23 cellular contexts compared by ENCODE assay signal in the genomic region with DNA sequence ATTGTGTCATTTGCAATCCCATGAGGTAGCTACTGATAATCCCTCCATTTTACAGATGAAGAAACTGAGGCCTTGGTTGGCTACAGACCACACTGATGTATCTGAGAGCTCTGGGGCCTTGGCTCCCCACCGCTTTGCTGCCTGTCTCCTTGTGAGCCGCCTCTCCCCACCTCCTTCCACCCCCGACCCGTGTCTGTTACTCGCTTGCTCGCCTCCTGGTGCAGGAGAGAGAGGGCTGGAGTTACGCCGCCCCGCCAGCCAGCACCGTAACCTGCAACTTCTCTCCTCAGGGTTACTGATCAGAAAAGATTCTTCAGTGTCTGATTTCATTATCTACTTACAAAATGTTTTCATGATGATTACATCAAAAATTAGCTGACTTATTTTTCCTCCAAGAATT. TPM values are rescaled to one million over a fixed set of nuclear protein-coding genes. Genes with fewer than 3 reads are reported as not detected.
A peak's percentile ranks its signal among the peaks of the same experiment; 100 is the strongest.
DNase-seq lines count a peak whose midpoint lies in the region; ATAC-seq and TF ChIP-seq lines count a peak whose summit lies in the region.
"Had no signal": no experiment of that assay in that cellular context is flagged by ENCODE, and none has a peak within 500 bp of the region (broad histone marks: within the 10 kb centered on the region; RNA-seq: fewer than 3 reads in every experiment).

No MANE protein-coding gene starts in this region.

- H2AFZ ChIP-seq in GM23338 = no peak overlapping the region

- peaks cover 14% of the 10 kb centered on the region for H3K27me3 Mint-ChIP-seq in GM23338 (ENCODE audit: insufficient read depth, low read depth, poor library complexity)

- no peaks in the 10 kb centered on the region for H3F3A ChIP-seq in GM23338 (replicated peaks; ENCODE audit: low read depth)

- TF ChIP-seq CTCF in cardiac muscle cell (IDR thresholded peaks at IDR 0.05; ENCODE audit: low read depth, low read length) = no peak
- TF ChIP-seq CTCF in GM23338 (conservative IDR thresholded peaks at IDR 0.05; ENCODE audit: low read depth in 2 of 2) = no peak
- no peak for TF ChIP-seq CTCF in gastrocnemius medialis (IDR thresholded peaks at IDR 0.05 in 4 of 5, conservative IDR thresholded peaks at IDR 0.05 in 1 of 5)
- no peak for TF ChIP-seq CTCF in stomach (IDR thresholded peaks at IDR 0.05)

- ATAC-seq in left ventricle myocardium superior (no peak), GM23338 (peak; percentile 12; the same call in 2 of the 3 replicates), gastrocnemius medialis (no peak)
- ATAC-seq: Panc1 had no signal

- H3K27me3 ChIP-seq in cardiac muscle cell (no peaks in the 10 kb centered on the region), GM23338 (ENCODE audit: insufficient read depth) (no peaks in the 10 kb centered on the region), gastrocnemius medialis (no peaks in the 10 kb centered on the region), stomach (no peaks in the 10 kb centered on the region)
- H3K27me3 ChIP-seq: SJSA1 had no signal

- H3K4me3 ChIP-seq in cardiac muscle cell (no peak overlapping the region), GM23338 (no peak overlapping the region), gastrocnemius medialis (no peak overlapping the region), stomach (no peak overlapping the region)
- H3K4me3 ChIP-seq: SJSA1 had no signal

- no peaks in the 10 kb centered on the region for H3K9me2 ChIP-seq in GM23338 (ENCODE audit: insufficient read depth)

- no peak overlapping the region; the same call in 2 of the 3 replicates for H3K4me3 Mint-ChIP-seq in GM23338
- H3K4me3 Mint-ChIP-seq: CD14-positive monocyte had no signal

- H3K9me3 ChIP-seq in cardiac muscle cell (ENCODE audit: low read depth) (no peaks in the 10 kb centered on the region), gastrocnemius medialis (no peaks in the 10 kb centered on the region), stomach (no peaks in the 10 kb centered on the region)
- H3K9me3 ChIP-seq: SJSA1 had no signal

- TF ChIP-seq POLR2A in gastrocnemius medialis (IDR thresholded peaks at IDR 0.05) (no peak), stomach (IDR thresholded peaks at IDR 0.05) (no peak)

- H3K27ac ChIP-seq in cardiac muscle cell (peak overlapping the region; percentile 11), GM23338 (ENCODE audit: low read depth) (no peak overlapping the region), gastrocnemius medialis (peak overlapping the region; percentile 82 to 92 (median 87)), stomach (no peak overlapping the region)
- H3K27ac ChIP-seq: HL-60, SJSA1 had no signal

- no peak for TF ChIP-seq EP300 in stomach (IDR thresholded peaks at IDR 0.05)

- no peaks in the 10 kb centered on the region for H3K36me3 ChIP-seq in cardiac muscle cell
- no peaks in the 10 kb centered on the region for H3K36me3 ChIP-seq in GM23338 (ENCODE audit: insufficient read depth)
- no peaks in the 10 kb centered on the region for H3K36me3 ChIP-seq in gastrocnemius medialis
- H3K36me3 ChIP-seq in stomach = peaks cover 0 to 22% (median 8%) of the 10 kb centered on the region in 4 donors
- H3K36me3 ChIP-seq: SJSA1 had no signal

- H3K9me3 Mint-ChIP-seq in GM23338 = peaks cover under 1% of the 10 kb centered on the region; the same call in 1 of the 3 replicates

- H3K79me2 ChIP-seq in GM23338 (replicated peaks; ENCODE audit: insufficient read depth) = no peaks in the 10 kb centered on the region

- DNase-seq in cardiac muscle cell (ENCODE audit: low read depth in 1 of 2, low spot score in 1 of 2) (no peak), left ventricle myocardium superior (no peak), GM23338 (ENCODE audit: low spot score) (no peak), left kidney (ENCODE audit: low read depth, low spot score) (peak; percentile 59), gastrocnemius medialis (no peak), stomach (no peak), HK-2 (ENCODE audit: unreplicated experiment) (no peak), SHP77 treated with DMSO at 0.1 percent for 48 hours (lab: John Stamatoyannopoulos, UW) (no peak)
- DNase-seq: AML-193, DMS53, EL, GF-D8, KG1, NCI-H1092 treated with DMSO at 0.1 percent for 48 hours, NCI-H1436 treated with DMSO at 0.1 percent for 48 hours, NCI-H2029, NCI-H345, NCI-H524, NCI-H774 had no signal

- in situ Hi-C loops in gastrocnemius medialis (cut with MboI; ENCODE audit: low sequenced_read_pairs in 4 of 4) = no loop called here

- H3K4me2 ChIP-seq in GM23338 = no peak overlapping the region

- no peak overlapping the region for H3K27ac Mint-ChIP-seq in GM23338

- 0 out of 3 replicates have a peak, but pooled peaks cover under 1% of the 10 kb centered on the region for H3K36me3 Mint-ChIP-seq in GM23338 (ENCODE audit: low read depth)

- WGBS in stomach, 5 donors = 92 to 97% (median 93%) methylated on average over 10 of the region's 10 CpGs

- peaks cover 31% of the 10 kb centered on the region for H3K4me1 Mint-ChIP-seq in GM23338

- H3K4me1 ChIP-seq in cardiac muscle cell (ENCODE audit: low read depth) (peaks cover 61% of the 10 kb centered on the region), GM23338 (ENCODE audit: insufficient read depth) (peaks cover 8% of the 10 kb centered on the region), gastrocnemius medialis (peaks cover 66 to 90% of the 10 kb centered on the region in 2 donors), stomach (peaks cover 11 to 36% (median 25%) of the 10 kb centered on the region in 4 donors)
- H3K4me1 ChIP-seq: SJSA1 had no signal

- intact Hi-C loops in left ventricle myocardium superior (cut with micrococcal nuclease) = no loop called here
- intact Hi-C loops in gastrocnemius medialis (cut with DNase I; ENCODE audit: low total_unique reads) = no loop called here
- intact Hi-C loops in stomach (cut with DNase I; ENCODE audit: low total_unique reads) = no loop called here

- H4K20me1 ChIP-seq in GM23338 (replicated peaks; ENCODE audit: insufficient read depth) = no peaks in the 10 kb centered on the region

TF ChIP-seq in GM23338, 12 proteins besides CTCF, POLR2A, EP300 and RAD21 (continues in another document):
- no peak for TF ChIP-seq CREB1 (CRISPR knock-in tag; IDR thresholded peaks at IDR 0.05; ENCODE audit: low read depth)
- TF ChIP-seq REST (IDR thresholded peaks at IDR 0.05; ENCODE audit: unreplicated experiment) = no peak
- TF ChIP-seq EZH2 (IDR thresholded peaks at IDR 0.05; ENCODE audit: low read depth, unreplicated experiment) = no peak
- TF ChIP-seq, protein P1, sequence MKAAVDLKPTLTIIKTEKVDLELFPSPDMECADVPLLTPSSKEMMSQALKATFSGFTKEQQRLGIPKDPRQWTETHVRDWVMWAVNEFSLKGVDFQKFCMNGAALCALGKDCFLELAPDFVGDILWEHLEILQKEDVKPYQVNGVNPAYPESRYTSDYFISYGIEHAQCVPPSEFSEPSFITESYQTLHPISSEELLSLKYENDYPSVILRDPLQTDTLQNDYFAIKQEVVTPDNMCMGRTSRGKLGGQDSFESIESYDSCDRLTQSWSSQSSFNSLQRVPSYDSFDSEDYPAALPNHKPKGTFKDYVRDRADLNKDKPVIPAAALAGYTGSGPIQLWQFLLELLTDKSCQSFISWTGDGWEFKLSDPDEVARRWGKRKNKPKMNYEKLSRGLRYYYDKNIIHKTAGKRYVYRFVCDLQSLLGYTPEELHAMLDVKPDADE (IDR thresholded peaks at IDR 0.05) = no peak
- TF ChIP-seq POLR2AphosphoS5 (IDR thresholded peaks at IDR 0.05; ENCODE audit: low read depth) = no peak
- TF ChIP-seq EZH2phosphoT487 (IDR thresholded peaks at IDR 0.05; ENCODE audit: unreplicated experiment) = no peak
- no peak for TF ChIP-seq ZNF114 (CRISPR knock-in tag; IDR thresholded peaks at IDR 0.05)
- TF ChIP-seq STAT1 (IDR thresholded peaks at IDR 0.05; ENCODE audit: unreplicated experiment) = no peak
- TF ChIP-seq ZNF331 (CRISPR knock-in tag; IDR thresholded peaks at IDR 0.05; ENCODE audit: low read depth) = no peak
- no peak for TF ChIP-seq NANOG (IDR thresholded peaks at IDR 0.05; ENCODE audit: borderline replicate concordance)

RNA-seq across cellular contexts. Expression of gene TM2D3, which starts 34.1 kb away (rescaled TPM):
- total RNA-seq in cardiac muscle cell (31.7 and 36.3 TPM in 2 replicates), left ventricle myocardium superior (48.7 TPM), gastrocnemius medialis (100 to 1,000 TPM in 1 of 4 donors, 10 to 100 TPM in 3; 41.5 to 101 (median 51.9) TPM), stomach (100 to 1,000 TPM in 1 of 5 donors, 10 to 100 TPM in 4; 20.4 to 128 (median 63.0) TPM)
- polyA plus RNA-seq in cardiac muscle cell (65.4 and 94.5 TPM in 2 replicates), GM23338 (2016; fragmentation: Nextera tagmentation; extraction: Ambion mirVana) (26.2 and 28.7 TPM in 2 replicates), stomach (10 to 100 TPM; 23.7 to 34.6 (median 24.1) TPM)
- total RNA-seq in GM23338 (2014; rRNA removed; shearing (Covaris generic)) = 33.9 and 36.6 TPM in 2 replicates

Comparison
In these comparisons a context has a peak if more than half of its experiments do, and no peak if none do; other contexts are left out.
1. H3K27ac ChIP-seq: peak in cardiac muscle cell (single experiment) and gastrocnemius medialis (4 of 4); none in GM23338 (single experiment) and stomach (0 of 5).